In the genomic region with DNA sequence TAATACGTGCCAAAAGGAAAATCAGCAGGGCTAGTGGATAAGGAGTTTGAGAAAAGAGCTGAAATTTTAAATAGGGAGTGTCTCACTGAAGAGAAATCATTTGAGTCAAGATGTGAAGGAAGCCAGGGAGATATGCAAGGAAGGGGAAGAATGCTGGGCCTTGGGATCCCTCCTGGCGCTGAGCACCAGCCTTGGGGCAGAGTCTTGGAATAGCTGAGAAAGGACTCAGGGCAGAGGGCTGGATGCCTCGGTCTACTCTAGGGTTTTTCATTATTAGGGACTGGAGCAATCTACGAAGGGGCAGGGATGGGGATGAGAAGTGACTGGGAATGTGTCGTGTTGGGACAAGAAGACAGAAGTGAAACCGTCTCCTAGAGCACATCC, we compare ENCODE assay signal across 8 cellular contexts. TPM values are rescaled to one million over a fixed set of nuclear protein-coding genes. Genes with fewer than 3 reads are reported as not detected.
A peak's percentile ranks its signal among the peaks of the same experiment; 100 is the strongest.
DNase-seq lines count a peak whose midpoint lies in the region; ATAC-seq and TF ChIP-seq lines count a peak whose summit lies in the region.

No MANE protein-coding gene starts in this region.

- TF ChIP-seq POLR2A in suprapubic skin (IDR thresholded peaks at IDR 0.05) = no peak

- no peaks in the 10 kb centered on the region for H3K36me3 ChIP-seq in suprapubic skin

- TF ChIP-seq CTCF in suprapubic skin (IDR thresholded peaks at IDR 0.05) = no peak

- no peaks in the 10 kb centered on the region for H3K9me3 ChIP-seq in suprapubic skin

- no peak for ATAC-seq in GM18511 (IDR thresholded peaks at IDR 0.05; ENCODE audit: unreplicated experiment)
- no peak for ATAC-seq in HG03521 (IDR thresholded peaks at IDR 0.05; ENCODE audit: unreplicated experiment)

- H3K9me3 Mint-ChIP-seq in T-helper 2 cell treated with Interferon-gamma antibody and Interleukin-4, amounts not matched to agents 5 μg/mL and 100 μg/mL, for 36 hours = no peaks in the 10 kb centered on the region
- no peaks in the 10 kb centered on the region for H3K9me3 Mint-ChIP-seq in activated naive CD8-positive, alpha-beta T cell (ENCODE audit: low read depth)

- peak overlapping the region; percentile 98 for H3K4me3 Mint-ChIP-seq in T-helper 2 cell treated with Interferon-gamma antibody and Interleukin-4, amounts not matched to agents 5 μg/mL and 100 μg/mL, for 36 hours
- peak overlapping the region; percentile 97 for H3K4me3 Mint-ChIP-seq in activated naive CD8-positive, alpha-beta T cell

- no peaks in the 10 kb centered on the region for H3K27me3 Mint-ChIP-seq in T-helper 2 cell treated with Interferon-gamma antibody and Interleukin-4, amounts not matched to agents 5 μg/mL and 100 μg/mL, for 36 hours (ENCODE audit: low read depth)
- peaks cover 1% of the 10 kb centered on the region for H3K27me3 Mint-ChIP-seq in activated naive CD8-positive, alpha-beta T cell

- DNase-seq in T-helper 2 cell treated with Interferon-gamma antibody and Interleukin-4, amounts not matched to agents 5 μg/mL and 100 μg/mL, for 36 hours (ENCODE audit: low spot score) = no peak
- no peak for DNase-seq in T-helper 2 cell
- peak; percentile 1 for DNase-seq in kidney tubule cell (ENCODE audit: low spot score)
- no peak for DNase-seq in suprapubic skin (ENCODE audit: low spot score in 2 of 2)
- no peak for DNase-seq in T-helper 9 cell

- TF ChIP-seq EP300 in suprapubic skin (IDR thresholded peaks at IDR 0.05) = no peak

- no peaks in the 10 kb centered on the region for H3K27me3 ChIP-seq in suprapubic skin

- H3K27ac Mint-ChIP-seq in T-helper 2 cell treated with Interferon-gamma antibody and Interleukin-4, amounts not matched to agents 5 μg/mL and 100 μg/mL, for 36 hours = peak overlapping the region; percentile 92
- H3K27ac Mint-ChIP-seq in activated naive CD8-positive, alpha-beta T cell = peak overlapping the region; percentile 90

- 7% methylated on average over 6 of the region's 6 CpGs for WGBS in suprapubic skin

- H3K4me1 ChIP-seq in suprapubic skin = peaks cover 6% of the 10 kb centered on the region

- peaks cover 45% of the 10 kb centered on the region for H3K36me3 Mint-ChIP-seq in T-helper 2 cell treated with Interferon-gamma antibody and Interleukin-4, amounts not matched to agents 5 μg/mL and 100 μg/mL, for 36 hours (ENCODE audit: low read depth)
- peaks cover 3% of the 10 kb centered on the region for H3K36me3 Mint-ChIP-seq in activated naive CD8-positive, alpha-beta T cell

- H3K27ac ChIP-seq in suprapubic skin = no peak overlapping the region

- H3K4me3 ChIP-seq in suprapubic skin = peak overlapping the region; percentile 55

- H3K4me1 Mint-ChIP-seq in T-helper 2 cell treated with Interferon-gamma antibody and Interleukin-4, amounts not matched to agents 5 μg/mL and 100 μg/mL, for 36 hours (ENCODE audit: low read depth) = peaks cover 36% of the 10 kb centered on the region
- peaks cover 20% of the 10 kb centered on the region for H3K4me1 Mint-ChIP-seq in activated naive CD8-positive, alpha-beta T cell (ENCODE audit: low read depth)

RNA-seq across cellular contexts. Expression of a gene that starts 0.5 kb away (rescaled TPM):
- 10 to 100 TPM in 2 of 4 donors, 1 to 10 TPM in 2; 7.2 to 11.6 (median 9.4) TPM for total RNA-seq in suprapubic skin
